1 cellular context compared by ENCODE assay signal in genomic region chr19:33302974-33303790, GRCh38.
TF ChIP-seq lines count a peak whose summit lies in the region.

No MANE protein-coding gene starts in this region.

TF ChIP-seq in GM23338, 12 proteins besides CTCF, POLR2A, EP300 and RAD21 (continued from another document):
- TF ChIP-seq ZNF462 (CRISPR knock-in tag; IDR thresholded peaks at IDR 0.05) (no peak), CREB1 (CRISPR knock-in tag; IDR thresholded peaks at IDR 0.05; ENCODE audit: low read depth) (no peak)
